16 cellular contexts compared by ENCODE assay signal in genomic region chr9:93065321-93065720, GRCh38. TPM values are rescaled to one million over a fixed set of nuclear protein-coding genes. Genes with fewer than 3 reads are reported as not detected.
DNase-seq lines count a peak whose midpoint lies in the region; ATAC-seq and TF ChIP-seq lines count a peak whose summit lies in the region.
"Had no signal": no experiment of that assay in that cellular context is flagged by ENCODE, and none has a peak within 500 bp of the region (broad histone marks: within the 10 kb centered on the region; RNA-seq: fewer than 3 reads in every experiment).

No MANE protein-coding gene starts in this region.

- DNase-seq in Right ventricle myocardium superior (no peak), cardiac septum (ENCODE audit: low spot score) (no peak), OCI-LY7 (ENCODE audit: low spot score) (no peak), left ventricle myocardium superior (peak; percentile 38), HT-29 (ENCODE audit: low spot score) (no peak)
- DNase-seq: activated gamma-delta T cell; cerebellar nuclear complex; MM.1S; NCI-H446; stimulated activated naive CD4-positive, alpha-beta T cell treated with Interleukin-2 at 50 U/mL for 16 hours had no signal

- H3K79me2 ChIP-seq in OCI-LY7 (ENCODE audit: insufficient read depth, low read depth, low read length), result peaks cover 84% of the 10 kb centered on the region

- H3K27ac ChIP-seq in OCI-LY7 (ENCODE audit: low read depth, low read length, poor library complexity, severe bottlenecking), result peak overlapping the region; percentile 95
- H3K27ac ChIP-seq in thymus (ENCODE audit: low read depth), result peak overlapping the region; percentile 68
- H3K27ac ChIP-seq: C4-2B, VCaP had no signal

- H3K4me2 ChIP-seq in OCI-LY7 (ENCODE audit: low read length), result peak overlapping the region; percentile 88

- no peak for TF ChIP-seq CTCF in OCI-LY7 (conservative IDR thresholded peaks at IDR 0.05; ENCODE audit: low read length)

- no peak overlapping the region for H2AFZ ChIP-seq in OCI-LY7 (ENCODE audit: low read length)

- CTCF ChIA-PET in OCI-LY7 (lab: Charles Lee; ENCODE audit: unreplicated experiment), result interaction anchor here (0.8 to 1.6 kb wide), 2 partner anchors 13 to 30 kb away, joined by 4 to 5 read pairs; no protein-coding TSS in a partner anchor

- peak; percentile 63 for ATAC-seq in Right ventricle myocardium superior (ENCODE audit: poor library complexity)
- peak; percentile 65 for ATAC-seq in left ventricle myocardium superior
- no peak for ATAC-seq in HG03175 (IDR thresholded peaks at IDR 0.05; ENCODE audit: unreplicated experiment)
- no peak for ATAC-seq in HG02571 (IDR thresholded peaks at IDR 0.05; ENCODE audit: unreplicated experiment)

- H3K9me3 ChIP-seq in OCI-LY7 (ENCODE audit: low read length) (peaks cover 6% of the 10 kb centered on the region; the same call in 1 of the 2 replicates), thymus (ENCODE audit: control insufficient read depth) (no peaks in the 10 kb centered on the region)

- WGBS in thymus, result 43% methylated on average over 10 of the region's 10 CpGs

- no peaks in the 10 kb centered on the region for H4K20me1 ChIP-seq in OCI-LY7 (ENCODE audit: insufficient read depth, low read length)

- no peaks in the 10 kb centered on the region for H3K27me3 ChIP-seq in thymus (ENCODE audit: control insufficient read depth, insufficient read depth)

- H3K36me3 ChIP-seq in OCI-LY7 (ENCODE audit: insufficient read depth, low read length), result peaks cover 75% of the 10 kb centered on the region
- no peaks in the 10 kb centered on the region for H3K36me3 ChIP-seq in thymus (ENCODE audit: control insufficient read depth, insufficient read depth)

- no peaks in the 10 kb centered on the region for H3K9me2 ChIP-seq in OCI-LY7 (ENCODE audit: insufficient read depth, low read length)

- H3K4me1 ChIP-seq in OCI-LY7 (ENCODE audit: insufficient read depth, low read length, poor library complexity, severe bottlenecking), result peaks cover 56% of the 10 kb centered on the region
- peaks cover 47% of the 10 kb centered on the region for H3K4me1 ChIP-seq in thymus (ENCODE audit: control insufficient read depth, insufficient read depth, low read length)

- intact Hi-C loops in Right ventricle myocardium superior (cut with DNase I), result no loop called here
- intact Hi-C loops in cardiac septum (cut with DNase I), result no loop called here
- intact Hi-C loops in OCI-LY7 (cut with micrococcal nuclease; ENCODE audit: unreplicated experiment), result loop anchor here (2.0 to 10.0 kb wide), 2 partner anchors 301 to 345 kb away; partner anchors contain the start of gene BICD2
- intact Hi-C loops in left ventricle myocardium superior (cut with micrococcal nuclease), result no loop called here

- BruUV-seq in OCI-LY7 (replicated peaks; lab: Mats Ljungman, UMichigan), result no TSS peak

- POLR2A ChIA-PET in OCI-LY7 (lab: Charles Lee), result interaction anchor here (0.9 to 1.5 kb wide), 4 partner anchors 11 to 37 kb away, joined by 3 to 13 read pairs (median 4); no protein-coding TSS in a partner anchor

- H3K4me3 ChIP-seq in OCI-LY7 (ENCODE audit: low read depth, low read length, poor library complexity, severe bottlenecking) (peak overlapping the region; percentile 63), thymus (ENCODE audit: low read length) (no peak overlapping the region)

RNA-seq across cellular contexts. Expression of gene SUSD3, which starts 6.8 kb away (rescaled TPM):
- total RNA-seq in Right ventricle myocardium superior (0.56 TPM), cardiac septum (1.1 TPM), OCI-LY7 (2022) (94.1 and 116 TPM in 2 replicates), left ventricle myocardium superior (0.87 TPM)
- total RNA-seq in OCI-LY7 (2014; rRNA removed; shearing (Covaris generic)), result 160 and 201 TPM in 2 replicates
- polyA plus RNA-seq in thymus, result 31.0 TPM
- 1.6 and 4.5 TPM in 2 replicates for total RNA-seq in HT-29 (2014; rRNA removed; shearing (Covaris generic))
- total RNA-seq: lung microvascular endothelial cell had no signal

RNA-seq across cellular contexts. Expression of gene CARD19, which starts 30.7 kb away (rescaled TPM):
- total RNA-seq in Right ventricle myocardium superior (27.5 TPM), cardiac septum (45.1 TPM), OCI-LY7 (2022) (13.4 and 15.8 TPM in 2 replicates), left ventricle myocardium superior (22.4 TPM)
- 18.4 and 26.8 TPM in 2 replicates for total RNA-seq in OCI-LY7 (2014; rRNA removed; shearing (Covaris generic))
- polyA plus RNA-seq in thymus, result 24.8 TPM
- total RNA-seq in HT-29 (2014; rRNA removed; shearing (Covaris generic)), result 142 and 170 TPM in 2 replicates

Comparison
In these comparisons a context has a peak if more than half of its experiments do, and no peak if none do; other contexts are left out.
1. ATAC-seq: peak in Right ventricle myocardium superior (single experiment) and left ventricle myocardium superior (single experiment); none in HG03175 (single experiment) and HG02571 (single experiment).
2. RNA of gene SUSD3, which starts 6.8 kb away (total RNA-seq): 94.1 to 201 TPM in OCI-LY7; 1.6 to 4.5 TPM in HT-29, 1.1 TPM in cardiac septum (single experiment), 0.87 TPM in left ventricle myocardium superior (single experiment) and 0.56 TPM in Right ventricle myocardium superior (single experiment); every median in the first group is over 10 times any median in the second.